ENCODE assay signal across 1 cellular context in genomic region chr3:58321791-58322190, GRCh38.
TF ChIP-seq lines count a peak whose summit lies in the region.

No MANE protein-coding gene starts in this region.

TF ChIP-seq in WTC11, 78 proteins besides CTCF, POLR2A, EP300 and RAD21 (continued from another document):
- TF ChIP-seq AR (CRISPR knock-in tag; IDR thresholded peaks at IDR 0.05) (0 out of 2 replicates have a peak, but pooled peaks have one; percentile 45), USF1 (CRISPR knock-in tag; IDR thresholded peaks at IDR 0.05) (no peak), CBFB (CRISPR knock-in tag; IDR thresholded peaks at IDR 0.05; ENCODE audit: low read depth) (no peak), EMX1 (CRISPR knock-in tag; IDR thresholded peaks at IDR 0.05) (no peak), FOXP1 (CRISPR knock-in tag; IDR thresholded peaks at IDR 0.05; ENCODE audit: borderline replicate concordance) (no peak), ATF2 (CRISPR knock-in tag; IDR thresholded peaks at IDR 0.05; ENCODE audit: borderline replicate concordance, low read depth) (no peak), RORB (CRISPR knock-in tag; IDR thresholded peaks at IDR 0.05) (no peak), GTF2I (CRISPR knock-in tag; conservative IDR thresholded peaks at IDR 0.05) (no peak)
